In the genomic region with DNA sequence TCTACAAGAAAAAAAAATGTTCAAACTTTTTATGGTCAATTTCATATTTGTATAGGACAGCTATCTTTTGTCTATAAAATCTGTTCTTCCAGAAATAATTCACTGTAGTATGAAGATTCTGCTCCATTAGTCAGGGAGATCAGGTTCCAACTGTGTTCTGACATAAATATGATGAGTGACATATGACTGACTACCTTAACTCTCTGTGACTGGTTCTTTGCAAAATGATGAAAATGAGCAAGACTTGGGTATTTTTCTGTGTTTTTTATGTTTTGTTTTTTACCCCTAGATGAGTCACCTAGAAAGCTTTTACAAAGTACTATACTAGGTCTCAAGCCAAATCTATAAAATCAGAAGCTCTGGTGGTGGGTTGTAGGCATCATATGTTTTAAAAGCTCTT, we compare ENCODE assay signal across 33 cellular contexts.
"Had no signal": no experiment of that assay in that cellular context is flagged by ENCODE, and none has a peak within 500 bp of the region (broad histone marks: within the 10 kb centered on the region; RNA-seq: fewer than 3 reads in every experiment).

No MANE protein-coding gene starts in this region.

- DNase-seq: activated B cell treated with CpG ODN at 0.5 μM for 24 hours; activated CD4-positive, alpha-beta T cell treated with anti-CD3 and anti-CD28 coated beads for 48 hours; activated CD4-positive, alpha-beta T cell treated with anti-CD3 and anti-CD28 coated beads, Interleukin-2, amount 50 U/mL, for 1 hour; activated CD4-positive, alpha-beta T cell treated with anti-CD3 and anti-CD28 coated beads, Interleukin-2, amount 50 U/mL, for 48 hours; activated CD8-positive, alpha-beta memory T cell treated with anti-CD3 and anti-CD28 coated beads, Interleukin-2, amount 50 U/mL, for 48 hours; activated CD8-positive, alpha-beta T cell treated with anti-CD3 and anti-CD28 coated beads, Interleukin-2, amount 10 ng/mL, durations not matched to agents 7 days and 5 days; activated effector memory CD4-positive, alpha-beta T cell treated with Interleukin-2 at 50 U/mL for 16 hours; activated gamma-delta T cell treated with Interleukin-2 at 50 U/mL for 16 hours; activated naive CD4-positive, alpha-beta T cell treated with anti-CD3 and anti-CD28 coated beads, Interleukin-2, amount 50 U/mL, for 16 hours; activated naive CD4-positive, alpha-beta T cell treated with Interleukin-2 at 50 U/mL for 16 hours; activated T-cell treated with anti-CD3 and anti-CD28 coated beads for 4 hours; activated T-cell treated with anti-CD3 and anti-CD28 coated beads, Interleukin-2, amount 50 U/mL, for 24 hours; amniotic stem cell; anterior cingulate cortex; brain microvascular endothelial cell; cortex of kidney; dermis blood vessel endothelial cell; effector CD4-positive, alpha-beta T cell; effector memory CD8-positive, alpha-beta T cell; esophagus squamous epithelium; foreskin fibroblast; gastrocnemius medialis; glutamatergic neuron; heart left ventricle; T-helper 1 cell; T-helper 17 cell; T1000; WERI-Rb-1 had no signal

- H3K27ac ChIP-seq: brain microvascular endothelial cell, epithelial cell of prostate, esophagus squamous epithelium, gastrocnemius medialis, heart left ventricle, WERI-Rb-1 had no signal

- H3K27me3 ChIP-seq: brain microvascular endothelial cell, esophagus squamous epithelium, gastrocnemius medialis, heart left ventricle had no signal

- H3K36me3 Mint-ChIP-seq: activated naive CD8-positive, alpha-beta T cell had no signal

- H3K27me3 Mint-ChIP-seq: activated B cell treated with CpG ODN at 0.5 μM for 24 hours; activated naive CD8-positive, alpha-beta T cell; activated T-cell treated with anti-CD3 and anti-CD28 coated beads, Interleukin-2, amount 50 U/mL, for 24 hours; activated T-helper 17 cell treated with anti-CD3 and anti-CD28 coated beads, Interleukin-2, amount 50 U/mL, for 72 hours; effector memory CD8-positive, alpha-beta T cell; T-helper 17 cell had no signal

- H3K9me3 ChIP-seq: esophagus squamous epithelium, gastrocnemius medialis had no signal

- H3K4me3 ChIP-seq: esophagus squamous epithelium, gastrocnemius medialis, heart left ventricle had no signal

- ATAC-seq: activated CD4-positive, CD25-positive, alpha-beta regulatory T cell treated with anti-CD3 and anti-CD28 coated beads, Interleukin-2, amount 50 U/mL, for 24 hours; activated CD8-positive, alpha-beta T cell treated with anti-CD3 and anti-CD28 coated beads, Interleukin-2, amount 10 ng/mL, durations not matched to agents 7 days and 5 days; activated T-helper 17 cell treated with anti-CD3 and anti-CD28 coated beads, Interleukin-2, amount 50 U/mL, for 72 hours; effector memory CD8-positive, alpha-beta T cell; gastrocnemius medialis; heart left ventricle; T-helper 17 cell had no signal

- H3K27ac Mint-ChIP-seq: activated B cell treated with CpG ODN at 0.5 μM for 24 hours; activated CD8-positive, alpha-beta T cell treated with anti-CD3 and anti-CD28 coated beads, Interleukin-2, amount 10 ng/mL, durations not matched to agents 7 days and 5 days; activated naive CD8-positive, alpha-beta T cell; activated T-cell treated with anti-CD3 and anti-CD28 coated beads, Interleukin-2, amount 50 U/mL, for 24 hours; activated T-helper 17 cell treated with anti-CD3 and anti-CD28 coated beads, Interleukin-2, amount 50 U/mL, for 72 hours; effector memory CD8-positive, alpha-beta T cell; T-helper 17 cell; T-helper 2 cell treated with Interferon-gamma antibody and Interleukin-4, amounts not matched to agents 5 μg/mL and 100 μg/mL, for 36 hours had no signal

- H3K4me1 Mint-ChIP-seq: activated B cell treated with CpG ODN at 0.5 μM for 24 hours; activated T-helper 17 cell treated with anti-CD3 and anti-CD28 coated beads, Interleukin-2, amount 50 U/mL, for 72 hours; T-helper 17 cell had no signal

- H3K4me1 ChIP-seq: esophagus squamous epithelium, gastrocnemius medialis, heart left ventricle had no signal

- H3K4me3 Mint-ChIP-seq: activated B cell treated with CpG ODN at 0.5 μM for 24 hours; activated CD8-positive, alpha-beta T cell treated with anti-CD3 and anti-CD28 coated beads, Interleukin-2, amount 10 ng/mL, durations not matched to agents 7 days and 5 days; activated naive CD8-positive, alpha-beta T cell; activated T-cell treated with anti-CD3 and anti-CD28 coated beads, Interleukin-2, amount 50 U/mL, for 24 hours; activated T-helper 17 cell treated with anti-CD3 and anti-CD28 coated beads, Interleukin-2, amount 50 U/mL, for 72 hours; effector memory CD8-positive, alpha-beta T cell; T-helper 17 cell; T-helper 2 cell treated with Interferon-gamma antibody and Interleukin-4, amounts not matched to agents 5 μg/mL and 100 μg/mL, for 36 hours had no signal

- H3K36me3 ChIP-seq: brain microvascular endothelial cell, esophagus squamous epithelium, gastrocnemius medialis, heart left ventricle, WERI-Rb-1 had no signal
